In genomic region chr15:67916051-67916374, GRCh38 we compare ENCODE assay signal across 1 cellular context.
TF ChIP-seq lines count a peak whose summit lies in the region.

No MANE protein-coding gene starts in this region.

TF ChIP-seq in H1, 55 proteins besides CTCF, POLR2A, EP300 and RAD21 (continued from another document):
- TF ChIP-seq TAF7 (optimal IDR thresholded peaks at IDR 0.05; ENCODE audit: borderline replicate concordance, low read depth, low read length) (no peak), RFX5 (IDR thresholded peaks at IDR 0.05; ENCODE audit: borderline replicate concordance, low read depth, low read length) (no peak), EZH2 (IDR thresholded peaks at IDR 0.05; ENCODE audit: low read depth, low read length, severe bottlenecking) (no peak), SAP30 (IDR thresholded peaks at IDR 0.05; ENCODE audit: insufficient read depth, insufficient replicate concordance, low read length) (no peak), RNF2 (IDR thresholded peaks at IDR 0.05; ENCODE audit: borderline replicate concordance, low read depth, low read length, missing control alignments, poor library complexity, severe bottlenecking) (no peak)
TF ChIP-seq in H1: peak in this region for 0.
